1 cellular context compared by ENCODE assay signal in genomic region chr16:27240948-27241531, GRCh38.
TF ChIP-seq lines count a peak whose summit lies in the region.

No MANE protein-coding gene starts in this region.

TF ChIP-seq in GM23338, 12 proteins besides CTCF, POLR2A, EP300 and RAD21 (continued from another document):
- TF ChIP-seq ZNF462 (CRISPR knock-in tag; IDR thresholded peaks at IDR 0.05) (no peak), EZH2 (IDR thresholded peaks at IDR 0.05; ENCODE audit: low read depth, unreplicated experiment) (no peak), JUNB (IDR thresholded peaks at IDR 0.05; ENCODE audit: unreplicated experiment) (no peak), ZNF114 (CRISPR knock-in tag; IDR thresholded peaks at IDR 0.05) (no peak), POLR2AphosphoS5 (IDR thresholded peaks at IDR 0.05; ENCODE audit: low read depth) (no peak), STAT1 (IDR thresholded peaks at IDR 0.05; ENCODE audit: unreplicated experiment) (no peak), ZNF331 (CRISPR knock-in tag; IDR thresholded peaks at IDR 0.05; ENCODE audit: low read depth) (no peak), ETS1 (IDR thresholded peaks at IDR 0.05) (no peak)
TF ChIP-seq in GM23338: peak in this region for 0.
